Comparison of ENCODE assay signal across 11 cellular contexts in the genomic region with DNA sequence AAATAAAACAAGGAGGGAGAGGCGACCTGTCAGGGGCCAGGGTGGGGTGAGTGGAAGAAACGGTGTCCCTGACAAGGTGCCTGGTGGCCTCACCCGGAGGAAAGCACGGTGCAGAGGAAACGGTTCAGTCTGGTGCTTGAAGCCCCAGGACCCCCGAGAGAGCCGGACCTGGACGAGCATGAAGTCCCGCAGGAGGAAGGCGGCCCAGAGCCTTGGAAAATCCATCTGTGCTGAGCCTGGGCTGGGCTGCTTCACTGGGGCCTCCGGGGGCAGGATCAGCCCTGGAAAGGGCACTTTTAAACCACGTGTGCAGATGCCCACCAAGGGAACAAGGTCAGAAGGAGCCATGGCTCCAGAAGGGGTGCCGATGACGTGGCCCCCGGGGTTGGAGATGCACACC.
DNase-seq lines count a peak whose midpoint lies in the region; ATAC-seq, FAIRE-seq and TF ChIP-seq lines count a peak whose summit lies in the region.
"Had no signal": no experiment of that assay in that cellular context is flagged by ENCODE, and none has a peak within 500 bp of the region (broad histone marks: within the 10 kb centered on the region; RNA-seq: fewer than 3 reads in every experiment).

No MANE protein-coding gene starts in this region.

- intact Hi-C loops in right cardiac atrium (cut with DNase I): loop anchor here in 1 of 4 donors (5.0 kb wide), 1 partner anchor 123 kb away; no protein-coding TSS in a partner anchor
- intact Hi-C loops in pancreas (cut with DNase I): loop anchor here in 1 of 3 donors (10.0 kb wide), 1 partner anchor 950 kb away; no protein-coding TSS in a partner anchor
- intact Hi-C loops in activated T-helper 1 cell treated with anti-CD3 and anti-CD28 coated beads, Interleukin-12 subunit alpha, Interleukin-12 subunit beta, Interleukin-2, Interleukin-4 antibody, amounts not matched to agents 30 ng/mL and 10 ng/mL and 1 ng/mL, durations not matched to agents 14 hours and 24 hours and 36 hours (cut with micrococcal nuclease): no loop called here

- no peaks in the 10 kb centered on the region for H3K9me3 Mint-ChIP-seq in activated T-helper 1 cell treated with anti-CD3 and anti-CD28 coated beads, Interleukin-12 subunit alpha, Interleukin-12 subunit beta, Interleukin-2, Interleukin-4 antibody, amounts not matched to agents 30 ng/mL and 10 ng/mL and 1 ng/mL, durations not matched to agents 14 hours and 24 hours and 36 hours

- FAIRE-seq in pancreas (lab: Jason Lieb, UNC): no peak

- DNase-seq in AG04449 (ENCODE audit: low read depth, low spot score): no peak
- peak in 1 of 3 donors; percentile 43 for DNase-seq in right cardiac atrium
- DNase-seq in pancreas: no peak
- DNase-seq in NCI-H2081 (lab: John Stamatoyannopoulos, UW): no peak
- no peak for DNase-seq in activated CD4-positive, alpha-beta T cell treated with anti-CD3 and anti-CD28 coated beads for 1 hour
- no peak for DNase-seq in activated T-helper 1 cell treated with anti-CD3 and anti-CD28 coated beads, Interleukin-12 subunit alpha, Interleukin-12 subunit beta, Interleukin-2, Interleukin-4 antibody, amounts not matched to agents 30 ng/mL and 10 ng/mL and 1 ng/mL, durations not matched to agents 14 hours and 24 hours and 36 hours (ENCODE audit: low spot score)
- DNase-seq: stimulated activated CD4-positive, alpha-beta T cell treated with anti-CD3 and anti-CD28 coated beads, Interleukin-4, amount 100 ng/mL, for 4 hours had no signal

- ATAC-seq in right cardiac atrium (peak in 1 of 2 donors; percentile 2), pancreas (no peak), HG03520 (IDR thresholded peaks at IDR 0.05; ENCODE audit: unreplicated experiment) (no peak)

- no peaks in the 10 kb centered on the region for H3K36me3 Mint-ChIP-seq in activated T-helper 1 cell treated with anti-CD3 and anti-CD28 coated beads, Interleukin-12 subunit alpha, Interleukin-12 subunit beta, Interleukin-2, Interleukin-4 antibody, amounts not matched to agents 30 ng/mL and 10 ng/mL and 1 ng/mL, durations not matched to agents 14 hours and 24 hours and 36 hours (ENCODE audit: low read depth)

- POLR2A ChIA-PET in AG04449 (lab: Yijun Ruan, JAX): interaction anchor here (1.4 kb wide), 1 partner anchor 121 kb away, joined by 4 read pairs; no protein-coding TSS in a partner anchor

- H3K27me3 Mint-ChIP-seq in activated T-helper 1 cell treated with anti-CD3 and anti-CD28 coated beads, Interleukin-12 subunit alpha, Interleukin-12 subunit beta, Interleukin-2, Interleukin-4 antibody, amounts not matched to agents 30 ng/mL and 10 ng/mL and 1 ng/mL, durations not matched to agents 14 hours and 24 hours and 36 hours (ENCODE audit: insufficient read depth): peaks cover 10% of the 10 kb centered on the region

- H3K4me1 ChIP-seq in right cardiac atrium (ENCODE audit: control insufficient read depth, insufficient read depth, low read length) (no peaks in the 10 kb centered on the region), pancreas (no peaks in the 10 kb centered on the region)
- H3K4me1 ChIP-seq: adrenal gland had no signal

- H3K9me3 ChIP-seq in right cardiac atrium (ENCODE audit: control insufficient read depth, low read length) (no peaks in the 10 kb centered on the region), pancreas (no peaks in the 10 kb centered on the region)
- H3K9me3 ChIP-seq: adrenal gland, neutrophil had no signal

- 81% methylated on average over 15 of the region's 15 CpGs for WGBS in right cardiac atrium
- WGBS in pancreas, 2 donors: 72 to 84% methylated on average over 15 of the region's 15 CpGs

- H3K4me3 Mint-ChIP-seq in activated T-helper 1 cell treated with anti-CD3 and anti-CD28 coated beads, Interleukin-12 subunit alpha, Interleukin-12 subunit beta, Interleukin-2, Interleukin-4 antibody, amounts not matched to agents 30 ng/mL and 10 ng/mL and 1 ng/mL, durations not matched to agents 14 hours and 24 hours and 36 hours: no peak overlapping the region

- TF ChIP-seq CTCF in AG04449 (IDR thresholded peaks at IDR 0.05; ENCODE audit: insufficient read depth, low read length, missing control alignments) (no peak), VCaP (conservative IDR thresholded peaks at IDR 0.05) (no peak), pancreas (IDR thresholded peaks at IDR 0.05) (no peak)

- H3K27me3 ChIP-seq in right cardiac atrium (ENCODE audit: control insufficient read depth, insufficient read depth) (no peaks in the 10 kb centered on the region), pancreas (no peaks in the 10 kb centered on the region)
- H3K27me3 ChIP-seq: adrenal gland had no signal

- no peaks in the 10 kb centered on the region for H3K36me3 ChIP-seq in pancreas
- H3K36me3 ChIP-seq: adrenal gland, neutrophil had no signal

- H3K4me1 Mint-ChIP-seq in activated T-helper 1 cell treated with anti-CD3 and anti-CD28 coated beads, Interleukin-12 subunit alpha, Interleukin-12 subunit beta, Interleukin-2, Interleukin-4 antibody, amounts not matched to agents 30 ng/mL and 10 ng/mL and 1 ng/mL, durations not matched to agents 14 hours and 24 hours and 36 hours (ENCODE audit: low read depth): peaks cover 5% of the 10 kb centered on the region

- peak overlapping the region; percentile 87 for H3K27ac ChIP-seq in VCaP
- no peak overlapping the region for H3K27ac ChIP-seq in right cardiac atrium (ENCODE audit: low read length)
- H3K27ac ChIP-seq in pancreas: no peak overlapping the region
- H3K27ac ChIP-seq: neutrophil had no signal

- H3K4me3 ChIP-seq in AG04449 (ENCODE audit: low read depth, low read length) (peak overlapping the region; percentile 71), right cardiac atrium (ENCODE audit: low read length) (peak overlapping the region; percentile 51), pancreas (peak overlapping the region in 3 of 4 donors; percentile 21 to 47 (median 47))

- CTCF ChIA-PET in AG04449 (lab: Yijun Ruan, JAX): interaction anchor here (0.7 to 2.5 kb wide), 27 partner anchors 9 to 1376 kb away, joined by 3 to 36 read pairs (median 7); no protein-coding TSS in a partner anchor

- no peak overlapping the region for H3K27ac Mint-ChIP-seq in activated T-helper 1 cell treated with anti-CD3 and anti-CD28 coated beads, Interleukin-12 subunit alpha, Interleukin-12 subunit beta, Interleukin-2, Interleukin-4 antibody, amounts not matched to agents 30 ng/mL and 10 ng/mL and 1 ng/mL, durations not matched to agents 14 hours and 24 hours and 36 hours
